35 cellular contexts compared by ENCODE assay signal in genomic region chr12:10126401-10126800, GRCh38.
"Had no signal": no experiment of that assay in that cellular context is flagged by ENCODE, and none has a peak within 500 bp of the region (broad histone marks: within the 10 kb centered on the region; RNA-seq: fewer than 3 reads in every experiment).

No MANE protein-coding gene starts in this region.

- H3K9me3 Mint-ChIP-seq: activated CD4-positive, alpha-beta memory T cell treated with anti-CD3 and anti-CD28 coated beads, Interleukin-2, amount 10 ng/mL, durations not matched to agents 7 days and 5 days; activated naive CD4-positive, alpha-beta T cell treated with anti-CD3 and anti-CD28 coated beads, Interleukin-2, amount 10 ng/mL, durations not matched to agents 7 days and 5 days; activated naive CD8-positive, alpha-beta T cell treated with anti-CD3 and anti-CD28 coated beads, Interleukin-2, amount 50 U/mL, for 24 hours; brain; T-cell had no signal

- DNase-seq: activated CD4-positive, alpha-beta memory T cell treated with anti-CD3 and anti-CD28 coated beads, Interleukin-2, amount 10 ng/mL, durations not matched to agents 7 days and 5 days; activated CD4-positive, alpha-beta T cell treated with anti-CD3 and anti-CD28 coated beads for 1 hour; activated CD4-positive, alpha-beta T cell treated with anti-CD3 and anti-CD28 coated beads for 48 hours; activated CD4-positive, CD25-positive, alpha-beta regulatory T cell; activated CD8-positive, alpha-beta memory T cell treated with anti-CD3 and anti-CD28 coated beads for 24 hours; activated CD8-positive, alpha-beta memory T cell treated with anti-CD3 and anti-CD28 coated beads, Interleukin-2, amount 10 ng/mL, durations not matched to agents 7 days and 5 days; activated CD8-positive, alpha-beta memory T cell treated with anti-CD3 and anti-CD28 coated beads, Interleukin-2, amount 50 U/mL, for 48 hours; activated effector memory CD4-positive, alpha-beta T cell treated with Interleukin-2 at 50 U/mL for 16 hours; activated naive CD4-positive, alpha-beta T cell treated with anti-CD3 and anti-CD28 coated beads, Interleukin-2, amount 10 ng/mL, durations not matched to agents 7 days and 5 days; activated naive CD8-positive, alpha-beta T cell treated with anti-CD3 and anti-CD28 coated beads, Interleukin-2, amount 50 U/mL, for 24 hours; activated T-cell treated with anti-CD3 and anti-CD28 coated beads, Interleukin-2, amount 50 U/mL, for 48 hours; anterior cingulate cortex; caudate nucleus; cerebellar nuclear complex; Karpas-422; KBM-7; NCI-H1105; NCI-H1417 treated with DMSO at 0.1 percent for 48 hours; NCI-H1930; NCI-H2081 treated with DMSO at 0.1 percent for 48 hours; NCI-H226; NCI-H446 treated with DMSO at 0.1 percent for 48 hours; NCI-H524; NCI-H69; NCI-H82; PC-9; SIG-M5; T-cell; T-helper 2 cell; T-helper 9 cell; WERI-Rb-1 had no signal

- H3K27me3 Mint-ChIP-seq: brain had no signal

- H3K4me3 Mint-ChIP-seq: activated CD4-positive, alpha-beta memory T cell treated with anti-CD3 and anti-CD28 coated beads, Interleukin-2, amount 10 ng/mL, durations not matched to agents 7 days and 5 days; activated CD8-positive, alpha-beta memory T cell treated with anti-CD3 and anti-CD28 coated beads, Interleukin-2, amount 10 ng/mL, durations not matched to agents 7 days and 5 days; activated naive CD4-positive, alpha-beta T cell treated with anti-CD3 and anti-CD28 coated beads, Interleukin-2, amount 10 ng/mL, durations not matched to agents 7 days and 5 days; activated naive CD8-positive, alpha-beta T cell; activated naive CD8-positive, alpha-beta T cell treated with anti-CD3 and anti-CD28 coated beads, Interleukin-2, amount 50 U/mL, for 24 hours; brain; T-cell had no signal

- ATAC-seq: activated CD8-positive, alpha-beta memory T cell treated with anti-CD3 and anti-CD28 coated beads, Interleukin-2, amount 10 ng/mL, durations not matched to agents 7 days and 5 days; activated naive CD8-positive, alpha-beta T cell treated with anti-CD3 and anti-CD28 coated beads, Interleukin-2, amount 50 U/mL, for 24 hours; Right ventricle myocardium inferior; SK-N-SH treated with all-trans-retinoic acid at 6 μM for 48 hours; T-cell had no signal

- H3K36me3 Mint-ChIP-seq: activated CD8-positive, alpha-beta memory T cell treated with anti-CD3 and anti-CD28 coated beads, Interleukin-2, amount 10 ng/mL, durations not matched to agents 7 days and 5 days; activated naive CD4-positive, alpha-beta T cell treated with anti-CD3 and anti-CD28 coated beads, Interleukin-2, amount 10 ng/mL, durations not matched to agents 7 days and 5 days; activated naive CD8-positive, alpha-beta T cell; brain; T-cell had no signal

- H3K4me1 Mint-ChIP-seq: brain had no signal

- H3K27ac Mint-ChIP-seq: activated CD4-positive, alpha-beta memory T cell treated with anti-CD3 and anti-CD28 coated beads, Interleukin-2, amount 10 ng/mL, durations not matched to agents 7 days and 5 days; activated CD8-positive, alpha-beta memory T cell treated with anti-CD3 and anti-CD28 coated beads, Interleukin-2, amount 10 ng/mL, durations not matched to agents 7 days and 5 days; activated naive CD4-positive, alpha-beta T cell treated with anti-CD3 and anti-CD28 coated beads, Interleukin-2, amount 10 ng/mL, durations not matched to agents 7 days and 5 days; activated naive CD8-positive, alpha-beta T cell; activated naive CD8-positive, alpha-beta T cell treated with anti-CD3 and anti-CD28 coated beads, Interleukin-2, amount 50 U/mL, for 24 hours; brain; T-cell had no signal
